ENCODE assay signal across 8 cellular contexts in the genomic region with DNA sequence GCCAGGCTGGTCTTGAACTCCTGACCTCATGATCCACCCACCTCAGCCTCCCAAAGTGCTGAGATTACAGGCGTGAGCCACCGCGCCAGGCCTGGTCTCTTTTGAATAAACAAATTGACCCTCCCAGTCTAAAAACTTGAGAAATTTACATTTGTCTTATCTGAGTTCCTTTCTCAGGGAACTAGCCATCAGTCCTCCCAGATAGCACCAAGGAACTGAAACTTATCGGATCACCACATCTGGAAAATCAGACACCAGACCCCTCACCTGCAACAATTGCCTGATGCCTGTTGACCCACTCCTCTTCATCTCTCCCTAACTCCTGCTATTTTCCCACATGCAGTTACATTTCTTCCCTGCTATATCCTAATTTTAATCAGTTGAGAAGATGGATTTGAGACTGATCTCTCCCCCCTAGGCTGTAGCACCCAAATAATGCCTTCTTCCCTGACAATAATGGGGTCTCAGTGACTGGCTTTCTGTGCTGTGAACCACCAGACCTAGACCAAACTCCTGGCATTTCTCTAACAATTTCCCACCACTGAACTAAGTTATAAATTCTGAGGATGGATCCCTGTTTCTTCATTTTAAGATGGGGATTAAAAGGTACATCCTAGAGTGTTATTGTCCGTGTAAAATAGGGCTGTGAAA. TPM values are rescaled to one million over a fixed set of nuclear protein-coding genes. Genes with fewer than 3 reads are reported as not detected.
A peak's percentile ranks its signal among the peaks of the same experiment; 100 is the strongest.
DNase-seq lines count a peak whose midpoint lies in the region; ATAC-seq and TF ChIP-seq lines count a peak whose summit lies in the region.

No MANE protein-coding gene starts in this region.

- peak overlapping the region; percentile 95 for H3K4me3 ChIP-seq in adipocyte (ENCODE audit: low read length)
- H3K4me3 ChIP-seq in lower lobe of right lung: no peak overlapping the region

- H3K9ac ChIP-seq in adipocyte (ENCODE audit: low read length): peak overlapping the region; percentile 94

- peaks cover 8% of the 10 kb centered on the region for H3K9me3 ChIP-seq in adipocyte (ENCODE audit: control insufficient read depth, low read length)
- H3K9me3 ChIP-seq in lower lobe of right lung: no peaks in the 10 kb centered on the region

- intact Hi-C loops in activated naive CD4-positive, alpha-beta T cell treated with anti-CD3 and anti-CD28 coated beads for 36 hours (cut with micrococcal nuclease): loop anchor here (1.0 kb wide), 2 partner anchors 9 to 10 kb away; a partner anchor contains a TSS
- intact Hi-C loops in lower lobe of right lung (cut with DNase I): no loop called here

- peaks cover 19% of the 10 kb centered on the region for H3K36me3 ChIP-seq in adipocyte (ENCODE audit: control insufficient read depth, insufficient read depth, low read length, severe bottlenecking)
- H3K36me3 ChIP-seq in lower lobe of right lung: peaks cover 18% of the 10 kb centered on the region

- H3K27ac Mint-ChIP-seq in activated naive CD4-positive, alpha-beta T cell treated with anti-CD3 and anti-CD28 coated beads for 36 hours: peak overlapping the region; percentile 73
- H3K27ac Mint-ChIP-seq in type B pancreatic cell: no peak overlapping the region

- no peak for TF ChIP-seq CTCF in lower lobe of right lung (IDR thresholded peaks at IDR 0.05)
- TF ChIP-seq CTCF in type B pancreatic cell (conservative IDR thresholded peaks at IDR 0.05): no peak

- CTCF ChIA-PET in activated naive CD4-positive, alpha-beta T cell treated with anti-CD3 and anti-CD28 coated beads for 36 hours (lab: Charles Lee): interaction anchor here (0.7 kb wide), 1 partner anchor 235 kb away, joined by 3 read pairs; no protein-coding TSS in a partner anchor

- H3K36me3 Mint-ChIP-seq in activated naive CD4-positive, alpha-beta T cell treated with anti-CD3 and anti-CD28 coated beads for 36 hours (ENCODE audit: low read depth): peaks cover 29% of the 10 kb centered on the region
- H3K36me3 Mint-ChIP-seq in type B pancreatic cell: peaks cover 4% of the 10 kb centered on the region

- peaks cover 47% of the 10 kb centered on the region for H3K4me1 Mint-ChIP-seq in activated naive CD4-positive, alpha-beta T cell treated with anti-CD3 and anti-CD28 coated beads for 36 hours (ENCODE audit: low read depth)
- H3K4me1 Mint-ChIP-seq in type B pancreatic cell (ENCODE audit: unreplicated experiment): peaks cover 28% of the 10 kb centered on the region

- peak overlapping the region; percentile 85 for H3K27ac ChIP-seq in lower lobe of right lung

- no peaks in the 10 kb centered on the region for H3K27me3 Mint-ChIP-seq in activated naive CD4-positive, alpha-beta T cell treated with anti-CD3 and anti-CD28 coated beads for 36 hours (ENCODE audit: low read depth)
- H3K27me3 Mint-ChIP-seq in type B pancreatic cell: no peaks in the 10 kb centered on the region

- H3K4me3 Mint-ChIP-seq in activated naive CD4-positive, alpha-beta T cell treated with anti-CD3 and anti-CD28 coated beads for 36 hours: no peak overlapping the region
- peak overlapping the region; percentile 11 for H3K4me3 Mint-ChIP-seq in type B pancreatic cell

- H3K27me3 ChIP-seq in adipocyte (replicated peaks; ENCODE audit: control insufficient read depth, insufficient read depth, low read length) (no peaks in the 10 kb centered on the region), lower lobe of right lung (ENCODE audit: low read depth) (no peaks in the 10 kb centered on the region)

- peaks cover 10% of the 10 kb centered on the region for H3K9me3 Mint-ChIP-seq in activated naive CD4-positive, alpha-beta T cell treated with anti-CD3 and anti-CD28 coated beads for 36 hours
- peaks cover 9% of the 10 kb centered on the region for H3K9me3 Mint-ChIP-seq in type B pancreatic cell

- H3K4me1 ChIP-seq in adipocyte (ENCODE audit: control insufficient read depth, insufficient read depth, low read length): peaks cover 37% of the 10 kb centered on the region
- H3K4me1 ChIP-seq in lower lobe of right lung: peaks cover 39% of the 10 kb centered on the region

- DNase-seq in activated naive CD4-positive, alpha-beta T cell treated with anti-CD3 and anti-CD28 coated beads for 36 hours: no peak
- DNase-seq in activated naive CD4-positive, alpha-beta T cell (lab: John Stamatoyannopoulos, UW): no peak
- DNase-seq in adipocyte (ENCODE audit: low read depth) (no peak), lower lobe of right lung (no peak), type B pancreatic cell (ENCODE audit: extremely low spot score, unreplicated experiment) (no peak), OCI-M2 (lab: John Stamatoyannopoulos, UW; ENCODE audit: unreplicated experiment) (no peak)
- DNase-seq in stimulated activated CD4-positive, alpha-beta T cell treated with anti-CD3 and anti-CD28 coated beads, Interleukin-1b, Interleukin-23, amount 100 ng/mL, for 48 hours: no peak

- no peak for ATAC-seq in lower lobe of right lung
- no peak for ATAC-seq in GM21381 (IDR thresholded peaks at IDR 0.05; ENCODE audit: unreplicated experiment)

RNA-seq across cellular contexts. Expression of a gene that starts 1.0 kb away (rescaled TPM):
- total RNA-seq in activated naive CD4-positive, alpha-beta T cell treated with anti-CD3 and anti-CD28 coated beads for 36 hours: 10 to 100 TPM; 27.7 to 30.4 TPM
- total RNA-seq in lower lobe of right lung: 72.9 TPM
- 20.1 and 32.8 TPM in 2 replicates for total RNA-seq in type B pancreatic cell (ENCODE audit: low replicate concordance)

RNA-seq across cellular contexts. Expression of a gene that starts 8.5 kb away (rescaled TPM):
- total RNA-seq in activated naive CD4-positive, alpha-beta T cell treated with anti-CD3 and anti-CD28 coated beads for 36 hours: 10 to 100 TPM; 14.8 to 15.2 TPM
- total RNA-seq in lower lobe of right lung (19.4 TPM), type B pancreatic cell (ENCODE audit: low replicate concordance) (16.7 and 26.4 TPM in 2 replicates)
